In genomic region chr6:163321717-163322116, GRCh38 we compare ENCODE assay signal across 17 cellular contexts.
DNase-seq lines count a peak whose midpoint lies in the region; ATAC-seq, FAIRE-seq and TF ChIP-seq lines count a peak whose summit lies in the region.
"Had no signal": no experiment of that assay in that cellular context is flagged by ENCODE, and none has a peak within 500 bp of the region (broad histone marks: within the 10 kb centered on the region; RNA-seq: fewer than 3 reads in every experiment).

No MANE protein-coding gene starts in this region.

- DNase-seq in HepG2 (ENCODE audit: low spot score) (no peak), right lobe of liver (no peak), neuronal stem cell (ENCODE audit: low spot score) (no peak), NCI-H1105 treated with DMSO at 0.1 percent for 48 hours (lab: John Stamatoyannopoulos, UW) (no peak), smooth muscle cell (lab: John Stamatoyannopoulos, UW; ENCODE audit: unreplicated experiment) (no peak)
- DNase-seq in CD4-positive, alpha-beta memory T cell: no peak
- DNase-seq: Caco-2; CD8-positive, alpha-beta memory T cell; DMS 273 treated with DMSO at 0.1 percent for 48 hours; GM23248; H7 had no signal

- CTCF ChIA-PET in HepG2 (lab: Yijun Ruan, JAX; ENCODE audit: low intra/inter-chr PET ratio, low total read pairs): no interaction called here
- CTCF ChIA-PET in CD4-positive, alpha-beta memory T cell (lab: Charles Lee; ENCODE audit: partially characterized antibody): interaction anchor here (0.9 kb wide), 1 partner anchor 22 kb away, joined by 3 read pairs; no protein-coding TSS in a partner anchor

- FAIRE-seq in HepG2 (lab: Jason Lieb, UNC): no peak
- FAIRE-seq: GM12878 had no signal

- H4K20me1 ChIP-seq in HepG2 (ENCODE audit: insufficient read depth, low read length) (no peaks in the 10 kb centered on the region), smooth muscle cell (ENCODE audit: low read depth) (no peaks in the 10 kb centered on the region)

- H3K27me3 ChIP-seq in HepG2 (ENCODE audit: control insufficient read depth in 1 of 2, insufficient read depth in 2 of 2, low read length in 2 of 2): 0 out of 5 replicates have a peak, but pooled peaks cover 0 to 2% of the 10 kb centered on the region in 2 experiments
- no peaks in the 10 kb centered on the region for H3K27me3 ChIP-seq in right lobe of liver
- H3K27me3 ChIP-seq in layer of hippocampus (ENCODE audit: control insufficient read depth, insufficient read depth, low read length): no peaks in the 10 kb centered on the region
- H3K27me3 ChIP-seq in neuronal stem cell (ENCODE audit: control insufficient read depth in 3 of 3, insufficient read depth in 3 of 3, low read depth in 1 of 3, low read length in 3 of 3): no peaks in the 10 kb centered on the region
- no peaks in the 10 kb centered on the region for H3K27me3 ChIP-seq in CD4-positive, alpha-beta memory T cell (ENCODE audit: insufficient read depth, low read length)
- no peaks in the 10 kb centered on the region for H3K27me3 ChIP-seq in smooth muscle cell (ENCODE audit: low read depth)

- H4K8ac ChIP-seq in neuronal stem cell (ENCODE audit: low read depth, low read length): no peak overlapping the region

- H3K4me2 ChIP-seq in HepG2 (ENCODE audit: low read depth, low read length) (no peak overlapping the region), neuronal stem cell (ENCODE audit: insufficient read depth, low read length, poor library complexity, severe bottlenecking) (no peak overlapping the region), smooth muscle cell (no peak overlapping the region)

- H3K4ac ChIP-seq in neuronal stem cell (ENCODE audit: low read length): no peak overlapping the region

- peak overlapping the region; percentile 48 for H4K91ac ChIP-seq in neuronal stem cell (ENCODE audit: low read depth, low read length, poor library complexity)

- H3K4me3 ChIP-seq in HepG2 (replicated peaks in 1 of 3; ENCODE audit: insufficient read depth in 1 of 3, low read depth in 2 of 3, low read length in 3 of 3): no peak overlapping the region
- H3K4me3 ChIP-seq in right lobe of liver: no peak overlapping the region
- no peak overlapping the region for H3K4me3 ChIP-seq in neuronal stem cell (ENCODE audit: low read length in 2 of 2)
- no peak overlapping the region for H3K4me3 ChIP-seq in CD4-positive, alpha-beta memory T cell (ENCODE audit: low read length in 2 of 2)
- H3K4me3 ChIP-seq in smooth muscle cell: no peak overlapping the region
- H3K4me3 ChIP-seq: GM12878, GM23248 had no signal

- no peak overlapping the region for H2BK15ac ChIP-seq in neuronal stem cell (ENCODE audit: low read length)

- H3K9me3 ChIP-seq in HepG2 (ENCODE audit: low read length) (no peaks in the 10 kb centered on the region), right lobe of liver (no peaks in the 10 kb centered on the region), neuronal stem cell (replicated peaks in 1 of 2; ENCODE audit: control insufficient read depth in 2 of 2, insufficient read depth in 1 of 2, low read depth in 1 of 2, low read length in 2 of 2) (no peaks in the 10 kb centered on the region), smooth muscle cell (replicated peaks; ENCODE audit: low read depth) (no peaks in the 10 kb centered on the region)
- H3K9me3 ChIP-seq in CD4-positive, alpha-beta memory T cell (ENCODE audit: control insufficient read depth in 1 of 2, low read length in 2 of 2): no peaks in the 10 kb centered on the region
- H3K9me3 ChIP-seq: Caco-2 had no signal

- H3K36me3 ChIP-seq in HepG2 (replicated peaks in 1 of 2; ENCODE audit: control insufficient read depth in 1 of 2, insufficient read depth in 2 of 2, low read length in 2 of 2) (no peaks in the 10 kb centered on the region), right lobe of liver (no peaks in the 10 kb centered on the region), neuronal stem cell (replicated peaks in 1 of 2; ENCODE audit: control insufficient read depth in 2 of 2, insufficient read depth in 2 of 2, low read length in 2 of 2) (no peaks in the 10 kb centered on the region), smooth muscle cell (ENCODE audit: low read depth) (no peaks in the 10 kb centered on the region)
- no peaks in the 10 kb centered on the region for H3K36me3 ChIP-seq in CD4-positive, alpha-beta memory T cell (ENCODE audit: insufficient read depth, low read length)

- no peaks in the 10 kb centered on the region for H3K4me1 Mint-ChIP-seq in CD4-positive, alpha-beta memory T cell

- peak overlapping the region; percentile 82 for H3K14ac ChIP-seq in neuronal stem cell (ENCODE audit: low read length)

- WGBS in HepG2 (ENCODE audit: low lambda C conversion rate): 77% methylated on average over 18 of the region's 18 CpGs
- 92% methylated on average over 13 of the region's 18 CpGs for WGBS in right lobe of liver (ENCODE audit: insufficient coverage, low coverage, low lambda C conversion rate, missing lambda C conversion rate)
- no CpG with 5 or more reads among the region's 18 CpGs for WGBS in neuronal stem cell (ENCODE audit: extremely low coverage in 2 of 2, insufficient read length in 2 of 2, insufficient replicate concordance in 1 of 2), 2 donors
- 95% methylated on average over 18 of the region's 18 CpGs for WGBS in smooth muscle cell (ENCODE audit: low lambda C conversion rate)

- peak overlapping the region; percentile 69 for H2BK120ac ChIP-seq in neuronal stem cell (ENCODE audit: low read depth, low read length)

- no peaks in the 10 kb centered on the region for H3K79me1 ChIP-seq in neuronal stem cell (ENCODE audit: low read depth, low read length)

- no peak for ATAC-seq in HepG2
- no peak for ATAC-seq in right lobe of liver
- ATAC-seq in GM18505 (IDR thresholded peaks at IDR 0.05; ENCODE audit: unreplicated experiment): no peak
- ATAC-seq: GM12878 had no signal

- H3K9me3 Mint-ChIP-seq in CD4-positive, alpha-beta memory T cell: peaks cover 0 to 2% (median 0%) of the 10 kb centered on the region in 8 donors
- H3K9me3 Mint-ChIP-seq: CD8-positive, alpha-beta memory T cell had no signal

- no peaks in the 10 kb centered on the region for H3K36me3 Mint-ChIP-seq in CD4-positive, alpha-beta memory T cell
- H3K36me3 Mint-ChIP-seq: CD14-positive monocyte had no signal

- H3K4me3 Mint-ChIP-seq in CD4-positive, alpha-beta memory T cell: no peak overlapping the region
- H3K4me3 Mint-ChIP-seq: CD14-positive monocyte; CD8-positive, alpha-beta memory T cell had no signal

- TF ChIP-seq EP300 in HepG2 (IDR thresholded peaks at IDR 0.05; ENCODE audit: low read depth in 2 of 2, low read length in 2 of 2) (no peak), HepG2 (CRISPR knock-in tag; IDR thresholded peaks at IDR 0.05; ENCODE audit: borderline replicate concordance) (no peak)

- peak overlapping the region; percentile 37 for H3K23ac ChIP-seq in neuronal stem cell (ENCODE audit: low read depth, low read length, poor library complexity)

- no peak overlapping the region for H2BK12ac ChIP-seq in neuronal stem cell (ENCODE audit: low read length)

- H3F3A ChIP-seq in smooth muscle cell (ENCODE audit: low read depth): no peaks in the 10 kb centered on the region

- H3K27ac ChIP-seq in HepG2 (ENCODE audit: extremely low read length, insufficient read depth, low read length) (no peak overlapping the region), right lobe of liver (peak overlapping the region in 1 of 3 donors; percentile 61), layer of hippocampus (ENCODE audit: low read depth, low read length) (peak overlapping the region; percentile 97), neuronal stem cell (replicated peaks; ENCODE audit: low read length) (no peak overlapping the region), smooth muscle cell (ENCODE audit: low read depth) (no peak overlapping the region)
- no peak overlapping the region for H3K27ac ChIP-seq in CD4-positive, alpha-beta memory T cell (ENCODE audit: low read depth, low read length)
- H3K27ac ChIP-seq: 22Rv1, GM23248, HL-60 had no signal

- no peak overlapping the region for H2BK5ac ChIP-seq in neuronal stem cell (ENCODE audit: low read length)

- intact Hi-C loops in HepG2 (cut with micrococcal nuclease; ENCODE audit: unreplicated experiment) (no loop called here), right lobe of liver (cut with DNase I) (no loop called here)
- intact Hi-C loops in CD4-positive, alpha-beta memory T cell (cut with micrococcal nuclease): no loop called here

- BruUV-seq in HepG2 (replicated peaks; lab: Mats Ljungman, UMichigan): no TSS peak

- peaks cover 6% of the 10 kb centered on the region in 2 donors for H3K27me3 Mint-ChIP-seq in CD4-positive, alpha-beta memory T cell

- no peak for TF ChIP-seq CTCF in HepG2 (CRISPR knock-in tag; IDR thresholded peaks at IDR 0.05)
- TF ChIP-seq CTCF in right lobe of liver (IDR thresholded peaks at IDR 0.05): no peak
- TF ChIP-seq CTCF in smooth muscle cell (IDR thresholded peaks at IDR 0.05; ENCODE audit: borderline replicate concordance, insufficient read depth, poor library complexity, severe bottlenecking): no peak

- H3K18ac ChIP-seq in neuronal stem cell (ENCODE audit: low read length): peak overlapping the region; percentile 44

- peak overlapping the region; percentile 80 for H2AK5ac ChIP-seq in neuronal stem cell (ENCODE audit: low read depth, low read length)

- H3K79me2 ChIP-seq in HepG2 (ENCODE audit: insufficient read depth, low read length) (no peaks in the 10 kb centered on the region), smooth muscle cell (ENCODE audit: low read depth) (no peaks in the 10 kb centered on the region)

- in situ Hi-C loops in HepG2 (cut with HindIII; ENCODE audit: extremely low pct_ligation_motif_present, low pct_unique_long_range_greater_than_20kb): no loop called here

- POLR2A ChIA-PET in HepG2 (lab: Yijun Ruan, JAX): no interaction called here
- POLR2A ChIA-PET in CD4-positive, alpha-beta memory T cell (lab: Charles Lee; ENCODE audit: partially characterized antibody): no interaction called here

- TF ChIP-seq RAD21 in HepG2 (CRISPR knock-in tag; IDR thresholded peaks at IDR 0.05): no peak

- no peak overlapping the region for H3K27ac Mint-ChIP-seq in CD4-positive, alpha-beta memory T cell
- H3K27ac Mint-ChIP-seq: CD14-positive monocyte had no signal

- TF ChIP-seq POLR2A in HepG2 (IDR thresholded peaks at IDR 0.05; ENCODE audit: insufficient read depth in 1 of 2, low read depth in 2 of 2, low read length in 2 of 2) (no peak), right lobe of liver (IDR thresholded peaks at IDR 0.05) (no peak), GM18505 (IDR thresholded peaks at IDR 0.05; ENCODE audit: borderline replicate concordance, extremely low read depth, insufficient read depth, insufficient read length) (no peak)

- peaks cover 14% of the 10 kb centered on the region for H3K4me1 ChIP-seq in HepG2 (ENCODE audit: insufficient read depth, low read length)
- H3K4me1 ChIP-seq in right lobe of liver: peaks cover 0 to 32% (median 15%) of the 10 kb centered on the region in 4 donors
- H3K4me1 ChIP-seq in neuronal stem cell (ENCODE audit: control insufficient read depth in 2 of 2, insufficient read depth in 1 of 2, low read depth in 1 of 2, low read length in 2 of 2): peaks cover 8 to 18% of the 10 kb centered on the region in 2 donors
- no peaks in the 10 kb centered on the region for H3K4me1 ChIP-seq in CD4-positive, alpha-beta memory T cell (ENCODE audit: insufficient read depth, low read length)
- peaks cover 10% of the 10 kb centered on the region for H3K4me1 ChIP-seq in smooth muscle cell (ENCODE audit: low read depth)

- H3K9ac ChIP-seq in HepG2 (ENCODE audit: insufficient read depth, low read depth, low read length) (no peak overlapping the region), neuronal stem cell (ENCODE audit: low read depth, low read length, poor library complexity) (no peak overlapping the region), smooth muscle cell (ENCODE audit: low read depth) (no peak overlapping the region)
- H3K9ac ChIP-seq: GM23248 had no signal

- H2AFZ ChIP-seq in HepG2 (ENCODE audit: low read length): no peak overlapping the region
- no peak overlapping the region for H2AFZ ChIP-seq in neuronal stem cell (ENCODE audit: low read length)
- no peak overlapping the region for H2AFZ ChIP-seq in smooth muscle cell (ENCODE audit: low read depth)
- H2AFZ ChIP-seq: GM23248 had no signal
